Comparison of ENCODE assay signal across 21 cellular contexts in the genomic region with DNA sequence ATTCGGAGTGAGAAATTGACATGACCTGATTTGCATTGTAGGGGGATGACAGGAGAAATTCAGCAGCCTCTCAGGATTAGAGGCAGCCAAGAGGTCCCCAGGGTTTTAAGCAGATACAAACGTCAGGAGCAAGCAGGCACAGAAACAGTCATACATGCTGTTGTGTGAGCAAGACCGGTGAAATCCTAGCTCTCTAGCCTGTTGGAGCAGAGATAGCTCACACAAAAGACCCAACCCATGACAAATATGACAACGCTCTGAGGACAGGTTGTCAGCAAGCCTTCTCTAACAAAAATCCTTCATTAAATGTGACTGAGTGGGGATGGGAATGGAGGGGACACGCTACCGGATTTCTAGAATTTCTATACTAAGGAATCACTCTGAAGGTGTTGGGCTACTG.
A peak's percentile ranks its signal among the peaks of the same experiment; 100 is the strongest.
DNase-seq lines count a peak whose midpoint lies in the region; ATAC-seq and TF ChIP-seq lines count a peak whose summit lies in the region.
"Had no signal": no experiment of that assay in that cellular context is flagged by ENCODE, and none has a peak within 500 bp of the region (broad histone marks: within the 10 kb centered on the region; RNA-seq: fewer than 3 reads in every experiment).

No MANE protein-coding gene starts in this region.

- TF ChIP-seq CTCF in epithelial cell of esophagus (IDR thresholded peaks at IDR 0.05; ENCODE audit: insufficient read depth, low read depth, low read length, missing control alignments): no peak

- DNase-seq in NCI-H82 (lab: John Stamatoyannopoulos, UW) (peak; percentile 27), NCI-H82 treated with DMSO at 0.1 percent for 48 hours (lab: John Stamatoyannopoulos, UW; ENCODE audit: unreplicated experiment) (no peak), NCI-H2171 treated with DMSO at 0.1 percent for 48 hours (lab: John Stamatoyannopoulos, UW) (peak; percentile 62), epithelial cell of esophagus (ENCODE audit: low read depth) (peak; percentile 32), retina (peak; percentile 30), activated gamma-delta T cell treated with Interleukin-2 at 50 U/mL for 16 hours (no peak), germinal center (ENCODE audit: low spot score) (no peak)
- DNase-seq: Calu3, DMS79 treated with DMSO at 0.1 percent for 48 hours, GF-D8, Karpas-422, NCI-H1105, NCI-H187, NCI-H2081 treated with DMSO at 0.1 percent for 48 hours, NCI-H345, NCI-H510A treated with DMSO at 0.1 percent for 48 hours, NCI-H774, PC-9, SHP77, T-cell had no signal

- no peak for ATAC-seq in GM21825 (IDR thresholded peaks at IDR 0.05; ENCODE audit: unreplicated experiment)
- ATAC-seq: T-cell had no signal

- H3K4me3 ChIP-seq in epithelial cell of esophagus (ENCODE audit: low read length): no peak overlapping the region
- H3K4me3 ChIP-seq: PC-9 had no signal

Comparison
In these comparisons a context has a peak if more than half of its experiments do, and no peak if none do; other contexts are left out.
1. DNase-seq: peak in NCI-H82 (single experiment), NCI-H2171 treated with DMSO at 0.1 percent for 48 hours (single experiment), epithelial cell of esophagus (single experiment) and retina (single experiment); none in NCI-H82 treated with DMSO at 0.1 percent for 48 hours (single experiment), activated gamma-delta T cell treated with Interleukin-2 at 50 U/mL for 16 hours (single experiment) and germinal center (single experiment).